Comparison of ENCODE assay signal across 7 cellular contexts in genomic region chr3:111594205-111594604, GRCh38. TPM values are rescaled to one million over a fixed set of nuclear protein-coding genes. Genes with fewer than 3 reads are reported as not detected.
DNase-seq lines count a peak whose midpoint lies in the region; ATAC-seq and TF ChIP-seq lines count a peak whose summit lies in the region.

No MANE protein-coding gene starts in this region.

- H3K4me2 ChIP-seq in osteoblast (ENCODE audit: insufficient read depth, low read length): peak overlapping the region; percentile 16

- H3K4me3 ChIP-seq in osteoblast (ENCODE audit: insufficient read depth, low read length): no peak overlapping the region

- no peaks in the 10 kb centered on the region for H3K9me3 ChIP-seq in osteoblast (ENCODE audit: low read depth, low read length)

- peaks cover 72% of the 10 kb centered on the region for H3K4me1 Mint-ChIP-seq in activated CD8-positive, alpha-beta T cell treated with anti-CD3 and anti-CD28 coated beads, Interleukin-2, amount 10 ng/mL, durations not matched to agents 7 days and 5 days (ENCODE audit: low read depth)
- H3K4me1 Mint-ChIP-seq in WTC11: 0 out of 2 replicates have a peak, but pooled peaks cover 5% of the 10 kb centered on the region

- no peaks in the 10 kb centered on the region for H4K20me1 ChIP-seq in osteoblast (ENCODE audit: insufficient read depth, low read length)

- POLR2A ChIA-PET in activated CD8-positive, alpha-beta T cell treated with anti-CD3 and anti-CD28 coated beads, Interleukin-2, amount 10 ng/mL, durations not matched to agents 7 days and 5 days (lab: Charles Lee): interaction anchor here (1.1 to 3.3 kb wide), 8 partner anchors 10 to 51 kb away, joined by 3 to 15 read pairs (median 10); no protein-coding TSS in a partner anchor
- POLR2A ChIA-PET in WTC11 (lab: Charles Lee): no interaction called here

- no peak for DNase-seq in activated CD8-positive, alpha-beta T cell treated with anti-CD3 and anti-CD28 coated beads, Interleukin-2, amount 10 ng/mL, durations not matched to agents 7 days and 5 days
- DNase-seq in osteoblast (ENCODE audit: insufficient read length, low spot score, missing footprints) (peak; percentile 82), WTC11 (ENCODE audit: low spot score) (no peak), Kasumi-1 (lab: John Stamatoyannopoulos, UW) (no peak)
- DNase-seq in central memory CD4-positive, alpha-beta T cell: no peak

- H3K4me1 ChIP-seq in osteoblast (ENCODE audit: insufficient read depth, low read length): peaks cover 54% of the 10 kb centered on the region

- H2AFZ ChIP-seq in osteoblast (ENCODE audit: low read length): no peak overlapping the region

- ATAC-seq in GM18907 (IDR thresholded peaks at IDR 0.05; ENCODE audit: unreplicated experiment): peak; percentile 75
- ATAC-seq in HG02885 (IDR thresholded peaks at IDR 0.05; ENCODE audit: poor library complexity, unreplicated experiment): peak; percentile 72
- peak; percentile 48 for ATAC-seq in activated CD8-positive, alpha-beta T cell treated with anti-CD3 and anti-CD28 coated beads, Interleukin-2, amount 10 ng/mL, durations not matched to agents 7 days and 5 days
- no peak for ATAC-seq in WTC11

- peak overlapping the region; percentile 33 for H3K27ac ChIP-seq in osteoblast (ENCODE audit: low read depth, low read length)

- H3K4me3 Mint-ChIP-seq in activated CD8-positive, alpha-beta T cell treated with anti-CD3 and anti-CD28 coated beads, Interleukin-2, amount 10 ng/mL, durations not matched to agents 7 days and 5 days: peak overlapping the region; percentile 29
- no peak overlapping the region for H3K4me3 Mint-ChIP-seq in WTC11

- H3K79me2 ChIP-seq in osteoblast (ENCODE audit: insufficient read depth, low read length): no peaks in the 10 kb centered on the region

- no peak for TF ChIP-seq CTCF in osteoblast (IDR thresholded peaks at IDR 0.05; ENCODE audit: extremely low read depth, low read depth, low read length)
- no peak for TF ChIP-seq CTCF in WTC11 (IDR thresholded peaks at IDR 0.05)

- peaks cover 89% of the 10 kb centered on the region for H3K36me3 Mint-ChIP-seq in activated CD8-positive, alpha-beta T cell treated with anti-CD3 and anti-CD28 coated beads, Interleukin-2, amount 10 ng/mL, durations not matched to agents 7 days and 5 days (ENCODE audit: low read depth)
- no peaks in the 10 kb centered on the region for H3K36me3 Mint-ChIP-seq in WTC11

- H3K27me3 ChIP-seq in osteoblast (ENCODE audit: insufficient read depth, low read length): no peaks in the 10 kb centered on the region

- CTCF ChIA-PET in activated CD8-positive, alpha-beta T cell treated with anti-CD3 and anti-CD28 coated beads, Interleukin-2, amount 10 ng/mL, durations not matched to agents 7 days and 5 days (lab: Charles Lee): interaction anchor here (0.8 to 3.8 kb wide), 11 partner anchors 10 to 97 kb away, joined by 3 to 26 read pairs (median 3); no protein-coding TSS in a partner anchor
- CTCF ChIA-PET in WTC11 (lab: Charles Lee): no interaction called here

- no peaks in the 10 kb centered on the region for H3K27me3 Mint-ChIP-seq in activated CD8-positive, alpha-beta T cell treated with anti-CD3 and anti-CD28 coated beads, Interleukin-2, amount 10 ng/mL, durations not matched to agents 7 days and 5 days (ENCODE audit: low read depth)
- peaks cover 3% of the 10 kb centered on the region; the same call in 1 of the 2 replicates for H3K27me3 Mint-ChIP-seq in WTC11 (ENCODE audit: low read depth)

- peak overlapping the region; percentile 79 for H3K27ac Mint-ChIP-seq in activated CD8-positive, alpha-beta T cell treated with anti-CD3 and anti-CD28 coated beads, Interleukin-2, amount 10 ng/mL, durations not matched to agents 7 days and 5 days
- no peak overlapping the region for H3K27ac Mint-ChIP-seq in WTC11

- H3K36me3 ChIP-seq in osteoblast (ENCODE audit: insufficient read depth, low read length): no peaks in the 10 kb centered on the region

- H3K9me3 Mint-ChIP-seq in activated CD8-positive, alpha-beta T cell treated with anti-CD3 and anti-CD28 coated beads, Interleukin-2, amount 10 ng/mL, durations not matched to agents 7 days and 5 days (ENCODE audit: insufficient read depth): no peaks in the 10 kb centered on the region
- no peaks in the 10 kb centered on the region for H3K9me3 Mint-ChIP-seq in WTC11

TF ChIP-seq in WTC11, 78 proteins besides CTCF, POLR2A, EP300 and RAD21:
- TF ChIP-seq PRRX2 (CRISPR knock-in tag; IDR thresholded peaks at IDR 0.05) (no peak), NR3C1 (CRISPR knock-in tag; conservative IDR thresholded peaks at IDR 0.05; ENCODE audit: low read depth) (no peak), AFF4 (CRISPR knock-in tag; IDR thresholded peaks at IDR 0.05; ENCODE audit: borderline replicate concordance) (no peak), MXD4 (CRISPR knock-in tag; IDR thresholded peaks at IDR 0.05; ENCODE audit: borderline replicate concordance) (no peak)
TF ChIP-seq in WTC11: peak in this region for 0.

RNA-seq across cellular contexts. Expression of gene ZBED2, which starts 0.9 kb away (rescaled TPM):
- total RNA-seq in activated CD8-positive, alpha-beta T cell treated with anti-CD3 and anti-CD28 coated beads, Interleukin-2, amount 10 ng/mL, durations not matched to agents 7 days and 5 days: under 1 TPM; 0.68 to 0.74 TPM
- total RNA-seq in osteoblast: under 0.01 TPM in 1 of 2 replicates, not detected in the other
- total RNA-seq in WTC11 (2021): 0.07 to 0.16 TPM (median 0.09 TPM) in 3 replicates

RNA-seq across cellular contexts. Expression of gene CD96, which starts 52.2 kb away (rescaled TPM):
- 100 to 1,000 TPM; 293 to 303 TPM for total RNA-seq in activated CD8-positive, alpha-beta T cell treated with anti-CD3 and anti-CD28 coated beads, Interleukin-2, amount 10 ng/mL, durations not matched to agents 7 days and 5 days
- total RNA-seq in osteoblast (under 0.01 TPM in 1 of 2 replicates, not detected in the other), WTC11 (2021) (0.33 to 0.94 TPM (median 0.50 TPM) in 3 replicates)

Comparison
In these comparisons a context has a peak if more than half of its experiments do, and no peak if none do; other contexts are left out.
1. RNA of gene CD96, which starts 52.2 kb away (total RNA-seq): 293 to 303 TPM in activated CD8-positive, alpha-beta T cell treated with anti-CD3 and anti-CD28 coated beads, Interleukin-2, amount 10 ng/mL, durations not matched to agents 7 days and 5 days; 0.33 to 0.94 TPM in WTC11 and under 0.01 TPM in osteoblast; every median in the first group is over 100 times any median in the second.